8 cellular contexts compared by ENCODE assay signal in the genomic region with DNA sequence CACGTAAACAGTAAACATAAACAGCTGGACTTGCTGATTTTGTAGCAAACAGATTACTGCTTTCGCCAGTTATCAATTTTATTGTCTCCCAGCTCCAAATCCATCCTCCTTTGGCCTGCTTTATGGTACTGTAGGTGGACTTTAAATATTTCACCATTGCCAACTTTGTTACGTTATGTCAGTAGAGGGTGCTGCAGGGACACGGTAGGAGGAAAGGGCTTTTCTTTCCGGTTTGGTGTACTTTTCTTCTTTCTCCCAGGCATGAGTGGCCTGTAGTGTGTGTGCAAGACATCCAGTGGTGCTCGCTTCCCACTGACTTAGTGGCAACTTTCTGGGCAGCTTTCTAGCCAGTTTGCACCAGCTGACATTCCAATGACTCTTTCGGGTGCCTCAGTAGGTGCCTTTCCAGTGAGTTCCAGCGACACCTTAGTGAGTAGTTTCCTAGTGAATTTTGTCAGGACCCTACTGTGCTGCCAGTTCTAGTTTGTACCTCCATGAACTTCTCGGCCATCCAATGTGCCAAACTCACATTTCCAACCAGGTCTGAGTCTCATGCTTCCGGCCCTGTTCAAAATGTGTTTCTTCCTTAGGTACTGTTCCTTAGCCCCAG.
DNase-seq lines count a peak whose midpoint lies in the region; ATAC-seq and TF ChIP-seq lines count a peak whose summit lies in the region.

No MANE protein-coding gene starts in this region.

- peaks cover 9% of the 10 kb centered on the region for H3K9me3 Mint-ChIP-seq in MCF 10A (ENCODE audit: unreplicated experiment)

- no peaks in the 10 kb centered on the region for H3K27me3 Mint-ChIP-seq in MCF 10A (ENCODE audit: insufficient read depth, unreplicated experiment)

- DNase-seq in MCF 10A (ENCODE audit: unreplicated experiment): peak; percentile 70
- no peak for DNase-seq in breast epithelium (ENCODE audit: low spot score in 2 of 2)
- DNase-seq in NCI-H446 treated with DMSO at 0.1 percent for 48 hours (lab: John Stamatoyannopoulos, UW): peak; percentile 5
- peak; percentile 17 for DNase-seq in brain pericyte (ENCODE audit: low read depth, low spot score)
- DNase-seq in osteoblast (ENCODE audit: insufficient read length, low spot score, missing footprints): peak; percentile 75
- no peak for DNase-seq in stimulated activated CD4-positive, alpha-beta T cell treated with anti-CD3 and anti-CD28 coated beads, Interleukin-12 subunit alpha, Interleukin-12 subunit beta, amount 100 ng/mL, for 4 hours

- intact Hi-C loops in MCF 10A (cut with micrococcal nuclease): loop anchor here (1.0 to 10.0 kb wide), 6 partner anchors 244 to 1529 kb away; no protein-coding TSS in a partner anchor
- intact Hi-C loops in breast epithelium (cut with DNase I; ENCODE audit: low total_unique reads): no loop called here

- POLR2A ChIA-PET in MCF 10A (lab: Yijun Ruan, JAX): interaction anchor here (0.7 to 1.6 kb wide), 3 partner anchors 14 to 1530 kb away, joined by 3 to 5 read pairs (median 3); no protein-coding TSS in a partner anchor

- H3K27me3 ChIP-seq in breast epithelium: no peaks in the 10 kb centered on the region
- no peaks in the 10 kb centered on the region for H3K27me3 ChIP-seq in osteoblast (ENCODE audit: insufficient read depth, low read length)

- H3K36me3 ChIP-seq in breast epithelium: no peaks in the 10 kb centered on the region
- H3K36me3 ChIP-seq in osteoblast (ENCODE audit: insufficient read depth, low read length): no peaks in the 10 kb centered on the region

- ATAC-seq in HG03135 (IDR thresholded peaks at IDR 0.05; ENCODE audit: unreplicated experiment) (peak; percentile 66), HG03460 (IDR thresholded peaks at IDR 0.05; ENCODE audit: unreplicated experiment) (no peak)

- H3K36me3 Mint-ChIP-seq in MCF 10A (ENCODE audit: insufficient read depth, unreplicated experiment): peaks cover under 1% of the 10 kb centered on the region

- H4K20me1 ChIP-seq in osteoblast (ENCODE audit: insufficient read depth, low read length): no peaks in the 10 kb centered on the region

- H3K4me3 Mint-ChIP-seq in MCF 10A (ENCODE audit: unreplicated experiment): no peak overlapping the region

- H3K4me3 ChIP-seq in breast epithelium (no peak overlapping the region), osteoblast (ENCODE audit: insufficient read depth, low read length) (no peak overlapping the region)

- CTCF ChIA-PET in MCF 10A (lab: Yijun Ruan, JAX): interaction anchor here (0.5 to 4.5 kb wide), 42 partner anchors 10 to 1659 kb away, joined by 3 to 44 read pairs (median 3); no protein-coding TSS in a partner anchor

- TF ChIP-seq POLR2A in breast epithelium (IDR thresholded peaks at IDR 0.05): no peak

- no peak overlapping the region for H3K4me2 ChIP-seq in osteoblast (ENCODE audit: insufficient read depth, low read length)

- H3K79me2 ChIP-seq in osteoblast (ENCODE audit: insufficient read depth, low read length): no peaks in the 10 kb centered on the region

- H3K9me3 ChIP-seq in breast epithelium (peaks cover 0 to 19% of the 10 kb centered on the region in 2 donors), osteoblast (ENCODE audit: low read depth, low read length) (no peaks in the 10 kb centered on the region)

- no TSS peak for BruUV-seq in MCF 10A (replicated peaks; lab: Mats Ljungman, UMichigan)

- no peaks in the 10 kb centered on the region for H3K4me1 Mint-ChIP-seq in MCF 10A (ENCODE audit: insufficient read depth, unreplicated experiment)

- TF ChIP-seq CTCF in MCF 10A (IDR thresholded peaks at IDR 0.05; ENCODE audit: unreplicated experiment): peak; percentile 71
- TF ChIP-seq CTCF in breast epithelium (IDR thresholded peaks at IDR 0.05): no peak
- TF ChIP-seq CTCF in osteoblast (IDR thresholded peaks at IDR 0.05; ENCODE audit: extremely low read depth, low read depth, low read length): peak; percentile 58

- H2AFZ ChIP-seq in osteoblast (ENCODE audit: low read length): no peak overlapping the region

- H3K27ac Mint-ChIP-seq in MCF 10A (ENCODE audit: low read depth, unreplicated experiment): no peak overlapping the region

- H3K27ac ChIP-seq in breast epithelium: no peak overlapping the region
- H3K27ac ChIP-seq in osteoblast (ENCODE audit: low read depth, low read length): no peak overlapping the region

- H3K4me1 ChIP-seq in breast epithelium (no peaks in the 10 kb centered on the region), osteoblast (ENCODE audit: insufficient read depth, low read length) (no peaks in the 10 kb centered on the region)

Comparison
In these comparisons a context has a peak if more than half of its experiments do, and no peak if none do; other contexts are left out.
1. DNase-seq: peak in MCF 10A (single experiment), NCI-H446 treated with DMSO at 0.1 percent for 48 hours (single experiment), brain pericyte (single experiment) and osteoblast (single experiment); none in breast epithelium (0 of 2) and stimulated activated CD4-positive, alpha-beta T cell treated with anti-CD3 and anti-CD28 coated beads, Interleukin-12 subunit alpha, Interleukin-12 subunit beta, amount 100 ng/mL, for 4 hours (single experiment).
2. CTCF ChIP-seq: peak in MCF 10A (single experiment) and osteoblast (single experiment); none in breast epithelium (0 of 3).